1 cellular context compared by ENCODE assay signal in the genomic region with DNA sequence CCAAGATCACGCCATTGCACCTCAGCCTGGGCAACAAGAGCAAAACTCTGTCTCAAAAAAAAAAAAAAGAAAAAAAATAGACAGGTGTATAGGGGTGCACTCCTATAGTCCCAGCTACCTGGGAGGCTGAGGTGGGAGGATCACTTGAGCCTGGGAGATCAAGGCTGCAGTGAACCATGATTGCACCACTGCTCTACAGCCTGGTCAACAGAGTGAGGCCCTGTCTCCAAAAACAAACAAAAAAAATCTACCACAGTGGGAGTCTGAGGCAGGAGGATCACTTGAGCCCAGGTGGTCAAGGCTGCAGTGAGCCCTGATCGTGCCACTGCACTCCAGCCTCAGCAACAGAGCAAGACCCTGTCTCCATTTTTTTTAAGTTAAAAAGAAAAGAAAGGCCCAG. TPM values are rescaled to one million over a fixed set of nuclear protein-coding genes. Genes with fewer than 3 reads are reported as not detected.
"Had no signal": no experiment of that assay in that cellular context is flagged by ENCODE, and none has a peak within 500 bp of the region (broad histone marks: within the 10 kb centered on the region; RNA-seq: fewer than 3 reads in every experiment).

No MANE protein-coding gene starts in this region.

RNA-seq across cellular contexts. Expression of a gene that starts 59.7 kb away (rescaled TPM):
- total RNA-seq: G401 had no signal
